ENCODE assay signal across 23 cellular contexts in the genomic region with DNA sequence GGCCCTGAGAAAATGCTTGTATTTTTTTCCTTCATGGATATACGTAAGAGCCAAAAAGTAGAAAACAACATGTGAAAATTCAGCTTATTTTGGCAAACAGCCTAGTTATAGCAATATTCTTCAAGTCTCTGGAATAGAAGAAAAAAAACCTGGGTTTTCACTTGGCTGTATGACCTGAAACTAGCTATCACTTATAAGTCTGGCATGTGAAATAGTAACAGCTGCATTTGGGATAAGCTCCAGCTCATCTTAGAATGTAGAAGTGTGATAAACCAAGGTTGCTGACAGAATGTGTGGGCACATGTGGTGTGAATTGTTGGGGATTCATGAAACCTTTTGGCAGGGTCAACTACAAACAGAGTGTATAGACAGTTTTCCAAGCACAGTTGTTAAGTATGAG.
DNase-seq lines count a peak whose midpoint lies in the region; TF ChIP-seq lines count a peak whose summit lies in the region.
"Had no signal": no experiment of that assay in that cellular context is flagged by ENCODE, and none has a peak within 500 bp of the region (broad histone marks: within the 10 kb centered on the region; RNA-seq: fewer than 3 reads in every experiment).

No MANE protein-coding gene starts in this region.

- H3K27me3 ChIP-seq in skeletal muscle satellite cell (ENCODE audit: control insufficient read depth, insufficient read depth, low read length) (no peaks in the 10 kb centered on the region), HAP-1 (ENCODE audit: low read depth) (0 out of 2 replicates have a peak, but pooled peaks cover 3% of the 10 kb centered on the region)
- H3K27me3 ChIP-seq: right lobe of liver, testis had no signal

- H3K36me3 ChIP-seq in skeletal muscle satellite cell (ENCODE audit: insufficient read depth, low read length) (no peaks in the 10 kb centered on the region), HAP-1 (replicated peaks) (no peaks in the 10 kb centered on the region)
- H3K36me3 ChIP-seq: right lobe of liver had no signal

- H3K4me3 ChIP-seq in cardiac fibroblast (replicated peaks in 1 of 2; ENCODE audit: low read depth in 2 of 2, low read length in 2 of 2): no peak overlapping the region
- H3K4me3 ChIP-seq in skeletal muscle satellite cell (ENCODE audit: low read length): no peak overlapping the region
- no peak overlapping the region for H3K4me3 ChIP-seq in HAP-1
- H3K4me3 ChIP-seq: coronary artery, right lobe of liver, testis had no signal

- no peak for TF ChIP-seq CTCF in cardiac fibroblast (IDR thresholded peaks at IDR 0.05; ENCODE audit: low read depth, low read length)

- H3K4me2 ChIP-seq in skeletal muscle satellite cell (ENCODE audit: low read length): peak overlapping the region; percentile 31

- in situ Hi-C loops in HAP-1 (cut with MboI; ENCODE audit: low sequenced_read_pairs): no loop called here

- no peaks in the 10 kb centered on the region for H3K9me3 ChIP-seq in skeletal muscle satellite cell (replicated peaks; ENCODE audit: low read length)
- H3K9me3 ChIP-seq in HAP-1: no peaks in the 10 kb centered on the region
- H3K9me3 ChIP-seq: right lobe of liver, testis had no signal

- peak; percentile 72 for DNase-seq in LHCN-M2 (ENCODE audit: low read depth)
- peak; percentile 64 to 79 for DNase-seq in cardiac fibroblast (ENCODE audit: low read depth in 2 of 2)
- peak; percentile 50 for DNase-seq in fibroblast of the conjunctiva (ENCODE audit: low read depth)
- DNase-seq in activated effector memory CD4-positive, alpha-beta T cell treated with anti-CD3 and anti-CD28 coated beads, Interleukin-2, amount 50 U/mL, for 16 hours: no peak
- no peak for DNase-seq in HAP-1 (ENCODE audit: low spot score in 2 of 2)
- no peak for DNase-seq in NCI-H2029 (lab: John Stamatoyannopoulos, UW)
- no peak for DNase-seq in NCI-H446 (lab: John Stamatoyannopoulos, UW)
- DNase-seq: activated CD4-positive, CD25-positive, alpha-beta regulatory T cell; activated naive CD4-positive, alpha-beta T cell treated with Interleukin-2 at 50 U/mL for 16 hours; activated T-cell treated with anti-CD3 and anti-CD28 coated beads, Interleukin-2, amount 50 U/mL, for 72 hours; EL; head of caudate nucleus; HFFc6; NCI-H1092; NCI-H1694 treated with DMSO at 0.1 percent for 48 hours; NCI-H2171 treated with DMSO at 0.1 percent for 48 hours; NCI-H526 treated with DMSO at 0.1 percent for 48 hours; right lobe of liver; stimulated activated naive CD4-positive, alpha-beta T cell treated with Interleukin-2 at 50 U/mL for 16 hours; T-helper 1 cell; testis had no signal

- H3K4me1 ChIP-seq in skeletal muscle satellite cell (ENCODE audit: control insufficient read depth, insufficient read depth, low read length): peaks cover 19% of the 10 kb centered on the region
- no peaks in the 10 kb centered on the region; the same call in 1 of the 2 replicates for H3K4me1 ChIP-seq in HAP-1
- H3K4me1 ChIP-seq: right lobe of liver had no signal

- no peak overlapping the region for H3K9ac ChIP-seq in skeletal muscle satellite cell (ENCODE audit: low read depth, low read length)

Comparison
In these comparisons a context has a peak if more than half of its experiments do, and no peak if none do; other contexts are left out.
1. DNase-seq: peak in LHCN-M2 (single experiment), cardiac fibroblast (2 of 2) and fibroblast of the conjunctiva (single experiment); none in activated effector memory CD4-positive, alpha-beta T cell treated with anti-CD3 and anti-CD28 coated beads, Interleukin-2, amount 50 U/mL, for 16 hours (single experiment), HAP-1 (0 of 2), NCI-H2029 (single experiment) and NCI-H446 (0 of 2).